19 cellular contexts compared by ENCODE assay signal in genomic region chr6:42135722-42136121, GRCh38. TPM values are rescaled to one million over a fixed set of nuclear protein-coding genes. Genes with fewer than 3 reads are reported as not detected.
DNase-seq lines count a peak whose midpoint lies in the region; ATAC-seq and TF ChIP-seq lines count a peak whose summit lies in the region.
"Had no signal": no experiment of that assay in that cellular context is flagged by ENCODE, and none has a peak within 500 bp of the region (broad histone marks: within the 10 kb centered on the region; RNA-seq: fewer than 3 reads in every experiment).

No MANE protein-coding gene starts in this region.

- H3F3A ChIP-seq in smooth muscle cell (ENCODE audit: low read depth): peaks cover 30% of the 10 kb centered on the region

- no peaks in the 10 kb centered on the region for H3K79me2 ChIP-seq in smooth muscle cell (ENCODE audit: low read depth)

- in situ Hi-C loops in Panc1 (cut with HindIII; ENCODE audit: low pct_unique_long_range_greater_than_20kb, low sequenced_read_pairs): no loop called here

- H3K36me3 ChIP-seq in H7 (replicated peaks; ENCODE audit: control insufficient read depth, insufficient read depth, low read length): peaks cover 11% of the 10 kb centered on the region
- no peaks in the 10 kb centered on the region for H3K36me3 ChIP-seq in Panc1 (ENCODE audit: control insufficient read depth, insufficient read depth, low read length)
- H3K36me3 ChIP-seq in smooth muscle cell (ENCODE audit: low read depth): no peaks in the 10 kb centered on the region
- H3K36me3 ChIP-seq: HAP-1 had no signal

- H3K4me3 ChIP-seq in H7 (ENCODE audit: insufficient read depth, low read depth, low read length) (no peak overlapping the region), Panc1 (ENCODE audit: low read depth in 2 of 2, low read length in 2 of 2) (no peak overlapping the region), smooth muscle cell (no peak overlapping the region)
- H3K4me3 ChIP-seq: HAP-1 had no signal

- no peaks in the 10 kb centered on the region for H3K9me3 Mint-ChIP-seq in activated naive CD8-positive, alpha-beta T cell treated with anti-CD3 and anti-CD28 coated beads for 36 hours

- no peak overlapping the region for H3K27ac Mint-ChIP-seq in activated naive CD8-positive, alpha-beta T cell treated with anti-CD3 and anti-CD28 coated beads for 36 hours
- H3K27ac Mint-ChIP-seq: CD4-positive, CD25-positive, alpha-beta regulatory T cell had no signal

- DNase-seq in H7 (peak; percentile 71), Panc1 (ENCODE audit: low read depth, low spot score) (no peak), epithelial cell of prostate (ENCODE audit: low read depth, low spot score) (no peak), smooth muscle cell (lab: John Stamatoyannopoulos, UW; ENCODE audit: unreplicated experiment) (no peak), COR-L47 (lab: John Stamatoyannopoulos, UW) (no peak), NCI-H1436 treated with DMSO at 0.1 percent for 48 hours (lab: John Stamatoyannopoulos, UW) (no peak)
- no peak for DNase-seq in activated naive CD8-positive, alpha-beta T cell treated with anti-CD3 and anti-CD28 coated beads for 36 hours
- DNase-seq: DMS79; NCI-H1092; NCI-H1436; NCI-H2029; NCI-H226; NCI-H510A treated with DMSO at 0.1 percent for 48 hours; NCI-H748 treated with DMSO at 0.1 percent for 48 hours; NK-92 treated with Interleukin-12 subunit alpha and Interleukin-12 subunit beta, amount 100 ng/mL, for 24 hours; SHP77 had no signal

- intact Hi-C loops in Panc1 (cut with micrococcal nuclease; ENCODE audit: unreplicated experiment): no loop called here

- BruUV-seq in Panc1 (replicated peaks; lab: Mats Ljungman, UMichigan): no TSS peak

- 44% methylated on average over 2 of the region's 2 CpGs for WGBS in smooth muscle cell (ENCODE audit: low lambda C conversion rate)

- H3K9ac ChIP-seq in smooth muscle cell (ENCODE audit: low read depth): peak overlapping the region; percentile 46

- ATAC-seq in Panc1: no peak

- H3K4me1 Mint-ChIP-seq in activated naive CD8-positive, alpha-beta T cell treated with anti-CD3 and anti-CD28 coated beads for 36 hours: peaks cover 11% of the 10 kb centered on the region

- H4K20me1 ChIP-seq in smooth muscle cell (ENCODE audit: low read depth): peaks cover 2% of the 10 kb centered on the region

- no peaks in the 10 kb centered on the region for H3K9me3 ChIP-seq in Panc1 (ENCODE audit: control insufficient read depth, insufficient read depth, low read depth, low read length)
- H3K9me3 ChIP-seq in smooth muscle cell (replicated peaks; ENCODE audit: low read depth): no peaks in the 10 kb centered on the region
- H3K9me3 ChIP-seq: HAP-1 had no signal

- H3K4me2 ChIP-seq in smooth muscle cell: no peak overlapping the region

- CTCF ChIA-PET in Panc1 (lab: Charles Lee): no interaction called here

- TF ChIP-seq CTCF in Panc1 (IDR thresholded peaks at IDR 0.05) (no peak), smooth muscle cell (IDR thresholded peaks at IDR 0.05; ENCODE audit: borderline replicate concordance, insufficient read depth, poor library complexity, severe bottlenecking) (no peak)

- no peaks in the 10 kb centered on the region for H3K36me3 Mint-ChIP-seq in activated naive CD8-positive, alpha-beta T cell treated with anti-CD3 and anti-CD28 coated beads for 36 hours
- H3K36me3 Mint-ChIP-seq: CD4-positive, CD25-positive, alpha-beta regulatory T cell had no signal

- H3K4me1 ChIP-seq in Panc1 (ENCODE audit: control insufficient read depth, insufficient read depth, low read length) (peaks cover 55% of the 10 kb centered on the region), smooth muscle cell (ENCODE audit: low read depth) (peaks cover 41% of the 10 kb centered on the region)

- H3K27ac ChIP-seq in Panc1 (ENCODE audit: low read length): peak overlapping the region; percentile 94
- peak overlapping the region; percentile 94 for H3K27ac ChIP-seq in epithelial cell of prostate
- peak overlapping the region; percentile 89 for H3K27ac ChIP-seq in smooth muscle cell (ENCODE audit: low read depth)

- H3K4me3 Mint-ChIP-seq in activated naive CD8-positive, alpha-beta T cell treated with anti-CD3 and anti-CD28 coated beads for 36 hours: no peak overlapping the region
- H3K4me3 Mint-ChIP-seq: CD4-positive, CD25-positive, alpha-beta regulatory T cell had no signal

- peaks cover 7% of the 10 kb centered on the region for H3K27me3 Mint-ChIP-seq in activated naive CD8-positive, alpha-beta T cell treated with anti-CD3 and anti-CD28 coated beads for 36 hours

- H3K27me3 ChIP-seq in H7 (ENCODE audit: control insufficient read depth, insufficient read depth, low read length) (no peaks in the 10 kb centered on the region), Panc1 (ENCODE audit: control insufficient read depth, insufficient read depth, low read length) (no peaks in the 10 kb centered on the region), smooth muscle cell (ENCODE audit: low read depth) (no peaks in the 10 kb centered on the region)

- H2AFZ ChIP-seq in smooth muscle cell (ENCODE audit: low read depth): no peak overlapping the region

- POLR2A ChIA-PET in Panc1 (lab: Charles Lee): no interaction called here

RNA-seq across cellular contexts. Expression of gene C6orf132, which starts 6.7 kb away (rescaled TPM):
- 4.7 and 11.3 TPM in 2 replicates for total RNA-seq in H7 (2014; rRNA removed; shearing (Covaris generic))
- total RNA-seq in Panc1 (2021; ENCODE audit: unreplicated experiment): 12.9 TPM
- polyA plus RNA-seq in Panc1 (2012; ENCODE audit: insufficient read length): 11.4 TPM
- 4.5 and 4.9 TPM in 2 replicates for total RNA-seq in smooth muscle cell
- 1.4 and 7.0 TPM in 2 replicates for polyA plus RNA-seq in smooth muscle cell
- total RNA-seq in activated naive CD8-positive, alpha-beta T cell treated with anti-CD3 and anti-CD28 coated beads for 36 hours: under 1 TPM; 0.18 to 0.19 TPM
- total RNA-seq: CD4-positive, CD25-positive, alpha-beta regulatory T cell had no signal

RNA-seq across cellular contexts. Expression of gene GUCA1A, which starts 37.4 kb away (rescaled TPM):
- 13.2 and 20.8 TPM in 2 replicates for total RNA-seq in H7 (2014; rRNA removed; shearing (Covaris generic))
- not detected for total RNA-seq in Panc1 (2021; ENCODE audit: unreplicated experiment)
- polyA plus RNA-seq in Panc1 (2012; ENCODE audit: insufficient read length): not detected
- total RNA-seq in smooth muscle cell: 1.6 and 2.3 TPM in 2 replicates
- 3.9 and 7.2 TPM in 2 replicates for polyA plus RNA-seq in smooth muscle cell
- under 1 TPM in 1 of 2 experiments, not detected in 1; 0.14 TPM for total RNA-seq in activated naive CD8-positive, alpha-beta T cell treated with anti-CD3 and anti-CD28 coated beads for 36 hours
- total RNA-seq: A673; CD4-positive, CD25-positive, alpha-beta regulatory T cell had no signal
- polyA plus RNA-seq: CD4-positive, CD25-positive, alpha-beta regulatory T cell had no signal

RNA-seq across cellular contexts. Expression of gene GUCA1B, which starts 59.0 kb away (rescaled TPM):
- 0.45 and 0.55 TPM in 2 replicates for total RNA-seq in H7 (2014; rRNA removed; shearing (Covaris generic))
- total RNA-seq in Panc1 (2021; ENCODE audit: unreplicated experiment) (1.4 TPM), smooth muscle cell (0.27 TPM in 2 replicates)
- 0.93 TPM for polyA plus RNA-seq in Panc1 (2012; ENCODE audit: insufficient read length)
- 0.24 TPM in 1 of 2 replicates, not detected in the other for polyA plus RNA-seq in smooth muscle cell
- total RNA-seq in activated naive CD8-positive, alpha-beta T cell treated with anti-CD3 and anti-CD28 coated beads for 36 hours: 1 to 10 TPM; 1.3 to 1.4 TPM
